In genomic region chr16:87845213-87845612, GRCh38 we compare ENCODE assay signal across 15 cellular contexts. TPM values are rescaled to one million over a fixed set of nuclear protein-coding genes. Genes with fewer than 3 reads are reported as not detected.
DNase-seq lines count a peak whose midpoint lies in the region; ATAC-seq and TF ChIP-seq lines count a peak whose summit lies in the region.
"Had no signal": no experiment of that assay in that cellular context is flagged by ENCODE, and none has a peak within 500 bp of the region (broad histone marks: within the 10 kb centered on the region; RNA-seq: fewer than 3 reads in every experiment).

No MANE protein-coding gene starts in this region.

- peaks cover 24% of the 10 kb centered on the region for H3K79me1 ChIP-seq in mesendoderm (ENCODE audit: low read length)

- no peaks in the 10 kb centered on the region for H3K9me3 Mint-ChIP-seq in activated T-helper 17 cell treated with anti-CD3 and anti-CD28 coated beads, Interleukin-2, amount 50 U/mL, for 72 hours
- H3K9me3 Mint-ChIP-seq in endodermal cell, result no peaks in the 10 kb centered on the region
- H3K9me3 Mint-ChIP-seq: activated B cell treated with CpG ODN at 0.5 μM for 24 hours had no signal

- H3K4me3 ChIP-seq in DND-41 (ENCODE audit: low read depth in 1 of 2, low read length in 2 of 2) (no peak overlapping the region), mesendoderm (ENCODE audit: low read length) (no peak overlapping the region), endodermal cell (ENCODE audit: low read length) (no peak overlapping the region)

- no peaks in the 10 kb centered on the region for H3K27me3 Mint-ChIP-seq in activated T-helper 17 cell treated with anti-CD3 and anti-CD28 coated beads, Interleukin-2, amount 50 U/mL, for 72 hours
- H3K27me3 Mint-ChIP-seq in endodermal cell (ENCODE audit: insufficient read depth), result peaks cover 4% of the 10 kb centered on the region
- H3K27me3 Mint-ChIP-seq: activated B cell treated with CpG ODN at 0.5 μM for 24 hours had no signal

- H4K8ac ChIP-seq in mesendoderm (ENCODE audit: low read depth, low read length), result no peak overlapping the region

- no peak overlapping the region for H3K18ac ChIP-seq in mesendoderm (ENCODE audit: low read length)

- peaks cover 4% of the 10 kb centered on the region for H3K4me1 Mint-ChIP-seq in activated T-helper 17 cell treated with anti-CD3 and anti-CD28 coated beads, Interleukin-2, amount 50 U/mL, for 72 hours
- peaks cover 2% of the 10 kb centered on the region for H3K4me1 Mint-ChIP-seq in endodermal cell

- H2BK15ac ChIP-seq in mesendoderm (replicated peaks; ENCODE audit: low read depth), result no peak overlapping the region

- no peak overlapping the region for H3K27ac Mint-ChIP-seq in activated T-helper 17 cell treated with anti-CD3 and anti-CD28 coated beads, Interleukin-2, amount 50 U/mL, for 72 hours
- no peak overlapping the region for H3K27ac Mint-ChIP-seq in endodermal cell
- H3K27ac Mint-ChIP-seq: activated B cell treated with CpG ODN at 0.5 μM for 24 hours had no signal

- H3K79me2 ChIP-seq in DND-41 (ENCODE audit: insufficient read depth, low read length) (peaks cover 100% of the 10 kb centered on the region), mesendoderm (ENCODE audit: control insufficient read depth, insufficient read depth, low read length) (peaks cover 80% of the 10 kb centered on the region)

- H3K4me2 ChIP-seq in DND-41 (ENCODE audit: insufficient read depth, low read length), result no peak overlapping the region
- no peak overlapping the region for H3K4me2 ChIP-seq in mesendoderm (ENCODE audit: low read length)

- H3K9me3 ChIP-seq in DND-41 (ENCODE audit: insufficient read depth, low read length, severe bottlenecking) (no peaks in the 10 kb centered on the region), endodermal cell (ENCODE audit: control insufficient read depth, low read length) (no peaks in the 10 kb centered on the region)
- H3K9me3 ChIP-seq: neutrophil had no signal

- peaks cover 7% of the 10 kb centered on the region; the same call in 1 of the 2 replicates for H3K4me1 ChIP-seq in DND-41 (ENCODE audit: insufficient read depth, low read length)
- H3K4me1 ChIP-seq in mesendoderm (ENCODE audit: control insufficient read depth, low read depth, low read length), result no peaks in the 10 kb centered on the region
- peaks cover 18% of the 10 kb centered on the region for H3K4me1 ChIP-seq in endodermal cell (ENCODE audit: control insufficient read depth, insufficient read depth, low read length)

- WGBS in mesendoderm (ENCODE audit: extremely low coverage, insufficient coverage, low lambda C conversion rate), result no CpG with 5 or more reads among the region's 13 CpGs
- WGBS in endodermal cell (ENCODE audit: insufficient coverage in 1 of 2, insufficient read length in 1 of 2), 2 experiments, result 87% methylated on average over 7 to 13 of the region's 13 CpGs

- H3K27me3 ChIP-seq in DND-41 (ENCODE audit: insufficient read depth, low read length, poor library complexity), result no peaks in the 10 kb centered on the region
- no peaks in the 10 kb centered on the region for H3K27me3 ChIP-seq in mesendoderm (ENCODE audit: insufficient read depth, low read length, poor library complexity)
- no peaks in the 10 kb centered on the region for H3K27me3 ChIP-seq in endodermal cell (ENCODE audit: control insufficient read depth, insufficient read depth, low read length, poor library complexity, severe bottlenecking)
- H3K27me3 ChIP-seq: neutrophil had no signal

- H3K36me3 ChIP-seq in DND-41 (ENCODE audit: insufficient read depth, low read length) (peaks cover 99% of the 10 kb centered on the region), mesendoderm (ENCODE audit: control insufficient read depth, insufficient read depth, low read length) (peaks cover 22% of the 10 kb centered on the region), endodermal cell (ENCODE audit: control insufficient read depth, insufficient read depth, low read length) (peaks cover 97% of the 10 kb centered on the region)

- no peak overlapping the region for H2AK5ac ChIP-seq in mesendoderm (ENCODE audit: low read length)

- H2AFZ ChIP-seq in DND-41 (ENCODE audit: low read depth, low read length), result no peak overlapping the region

- H3K9ac ChIP-seq in DND-41 (ENCODE audit: low read depth, low read length) (no peak overlapping the region), mesendoderm (ENCODE audit: low read length) (no peak overlapping the region), endodermal cell (ENCODE audit: extremely low read depth, low read length, poor library complexity, severe bottlenecking) (no peak overlapping the region)

- no peak overlapping the region for H3K23ac ChIP-seq in mesendoderm (ENCODE audit: low read length)

- H4K5ac ChIP-seq in mesendoderm (ENCODE audit: low read length), result no peak overlapping the region

- peaks cover 94% of the 10 kb centered on the region for H3K36me3 Mint-ChIP-seq in activated T-helper 17 cell treated with anti-CD3 and anti-CD28 coated beads, Interleukin-2, amount 50 U/mL, for 72 hours (ENCODE audit: low read depth)
- peaks cover 55% of the 10 kb centered on the region for H3K36me3 Mint-ChIP-seq in endodermal cell (ENCODE audit: low read depth)

- H3K56ac ChIP-seq in mesendoderm (ENCODE audit: low read length), result peak overlapping the region; percentile 25

- DNase-seq in 8988T (peak; percentile 46), DND-41 (no peak), mesendoderm (no peak), medulla oblongata (ENCODE audit: extremely low spot score) (no peak), endodermal cell (no peak), GM13976 (ENCODE audit: low spot score) (no peak)
- DNase-seq: activated B cell treated with CpG ODN at 0.5 μM for 24 hours; activated CD8-positive, alpha-beta T cell treated with anti-CD3 and anti-CD28 coated beads, Interleukin-2, amount 10 ng/mL, durations not matched to agents 7 days and 5 days; kidney glomerular epithelial cell; NCI-H146; NCI-H2227 treated with DMSO at 0.1 percent for 48 hours; stimulated activated CD4-positive, alpha-beta T cell treated with anti-CD3 and anti-CD28 coated beads, Interleukin-15, amount 100 ng/mL, for 24 hours had no signal

- H4K20me1 ChIP-seq in DND-41 (ENCODE audit: insufficient read depth, low read length), result peaks cover 100% of the 10 kb centered on the region

- in situ Hi-C loops in GM13976 (cut with MboI; ENCODE audit: low sequenced_read_pairs, unreplicated experiment), result no loop called here

- peak overlapping the region; percentile 31; the same call in 1 of the 2 replicates for H3K27ac ChIP-seq in DND-41 (ENCODE audit: low read length)
- H3K27ac ChIP-seq in mesendoderm (ENCODE audit: low read depth, low read length), result no peak overlapping the region
- H3K27ac ChIP-seq in endodermal cell (ENCODE audit: low read depth, low read length), result no peak overlapping the region
- H3K27ac ChIP-seq: neutrophil had no signal

- no peak overlapping the region for H3K4ac ChIP-seq in mesendoderm (ENCODE audit: low read depth, low read length)

- TF ChIP-seq CTCF in DND-41 (IDR thresholded peaks at IDR 0.05; ENCODE audit: borderline replicate concordance, extremely low read depth, low read length, poor library complexity, severe bottlenecking), result no peak
- no peak for TF ChIP-seq CTCF in endodermal cell (conservative IDR thresholded peaks at IDR 0.05)
- no peak for TF ChIP-seq CTCF in GM13976 (IDR thresholded peaks at IDR 0.05; ENCODE audit: borderline replicate concordance, control extremely low read depth, extremely low read depth, insufficient read depth, missing control alignments)

- H3K4me3 Mint-ChIP-seq in activated T-helper 17 cell treated with anti-CD3 and anti-CD28 coated beads, Interleukin-2, amount 50 U/mL, for 72 hours, result no peak overlapping the region
- no peak overlapping the region for H3K4me3 Mint-ChIP-seq in endodermal cell
- H3K4me3 Mint-ChIP-seq: activated B cell treated with CpG ODN at 0.5 μM for 24 hours; activated CD8-positive, alpha-beta T cell treated with anti-CD3 and anti-CD28 coated beads, Interleukin-2, amount 10 ng/mL, durations not matched to agents 7 days and 5 days had no signal

- no peak overlapping the region for H2BK5ac ChIP-seq in mesendoderm (ENCODE audit: low read length)

- H2BK120ac ChIP-seq in mesendoderm (ENCODE audit: low read depth, low read length), result no peak overlapping the region

- ATAC-seq in DND-41 (ENCODE audit: insufficient read depth, low read depth), result no peak
- ATAC-seq in activated T-helper 17 cell treated with anti-CD3 and anti-CD28 coated beads, Interleukin-2, amount 50 U/mL, for 72 hours (replicated peaks), result peak; percentile 21
- ATAC-seq in HG02588 (IDR thresholded peaks at IDR 0.05; ENCODE audit: unreplicated experiment), result no peak
- ATAC-seq: activated CD8-positive, alpha-beta T cell treated with anti-CD3 and anti-CD28 coated beads, Interleukin-2, amount 10 ng/mL, durations not matched to agents 7 days and 5 days had no signal

RNA-seq across cellular contexts. Expression of gene SLC7A5, which starts 24.1 kb away (rescaled TPM):
- total RNA-seq in activated T-helper 17 cell treated with anti-CD3 and anti-CD28 coated beads, Interleukin-2, amount 50 U/mL, for 72 hours, result 100 to 1,000 TPM; 130 to 233 TPM
- 742 TPM for polyA plus RNA-seq in mesendoderm (2013, experiment 1 of 2)
- 732 TPM for polyA plus RNA-seq in mesendoderm (2013, experiment 2 of 2)
- 100 to 1,000 TPM; 374 to 588 TPM for total RNA-seq in endodermal cell
- 144 TPM for polyA plus RNA-seq in endodermal cell (2013, experiment 1 of 2)
- 134 TPM for polyA plus RNA-seq in endodermal cell (2013, experiment 2 of 2)
